ENCODE assay signal across 8 cellular contexts in the genomic region with DNA sequence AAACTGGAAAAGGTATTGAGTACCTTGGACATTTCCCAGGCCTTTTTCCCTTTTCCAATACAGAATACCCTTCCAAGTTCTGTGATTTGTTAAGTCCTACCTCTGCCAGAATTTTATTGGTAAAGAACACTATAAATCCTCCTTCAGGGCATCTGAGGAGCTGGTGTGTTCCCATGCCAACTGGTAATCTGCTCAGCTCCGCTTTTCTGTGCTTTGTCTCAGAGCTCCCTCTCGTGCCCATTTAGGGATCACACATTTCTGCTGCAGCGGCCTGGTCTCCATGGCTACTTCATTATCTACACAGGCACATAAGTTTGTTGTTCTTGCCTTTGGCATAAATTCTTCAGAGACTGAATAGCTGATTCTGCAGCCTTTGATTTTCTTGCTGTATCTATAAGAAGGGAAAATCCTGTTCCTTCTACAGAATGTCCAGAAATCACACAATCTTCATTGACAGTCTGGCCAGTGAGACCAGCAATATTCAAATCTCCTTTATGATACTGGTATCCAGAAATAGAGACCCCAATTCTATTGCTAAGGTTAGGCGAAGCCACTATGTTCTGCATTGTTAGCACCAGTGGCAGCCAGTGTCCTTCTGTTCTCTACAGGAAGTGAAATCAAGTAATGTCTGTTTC. TPM values are rescaled to one million over a fixed set of nuclear protein-coding genes. Genes with fewer than 3 reads are reported as not detected.
DNase-seq lines count a peak whose midpoint lies in the region; ATAC-seq and TF ChIP-seq lines count a peak whose summit lies in the region.

No MANE protein-coding gene starts in this region.

- peak; percentile 94 for DNase-seq in DMS 273 (lab: John Stamatoyannopoulos, UW; ENCODE audit: unreplicated experiment)
- DNase-seq in NCI-H524 (lab: John Stamatoyannopoulos, UW), result peak; percentile 78 to 90
- DNase-seq in amniotic stem cell (lab: John Stamatoyannopoulos, UW), result peak; percentile 79
- peak in 1 of 2 donors; percentile 55 for DNase-seq in heart right ventricle
- DNase-seq in progenitor cell of endocrine pancreas (ENCODE audit: low spot score, unreplicated experiment), result peak; percentile 36
- no peak for DNase-seq in central memory CD4-positive, alpha-beta T cell

- H3K4me1 Mint-ChIP-seq in progenitor cell of endocrine pancreas (ENCODE audit: low read depth), result peaks cover 11% of the 10 kb centered on the region

- H3K4me3 ChIP-seq in heart right ventricle, result no peak overlapping the region

- 24 to 29% methylated on average over 4 of the region's 4 CpGs for WGBS in heart right ventricle, 2 donors

- H3K9me3 ChIP-seq in heart right ventricle, result no peaks in the 10 kb centered on the region

- H3K9me3 Mint-ChIP-seq in progenitor cell of endocrine pancreas (ENCODE audit: low read depth), result no peaks in the 10 kb centered on the region

- H3K27me3 Mint-ChIP-seq in progenitor cell of endocrine pancreas, result no peaks in the 10 kb centered on the region

- TF ChIP-seq CTCF in heart right ventricle (IDR thresholded peaks at IDR 0.05), result peak; percentile 51 to 80 (median 68)
- peak; percentile 78 for TF ChIP-seq CTCF in progenitor cell of endocrine pancreas (IDR thresholded peaks at IDR 0.05; ENCODE audit: unreplicated experiment)

- H3K27me3 ChIP-seq in heart right ventricle, result no peaks in the 10 kb centered on the region

- peaks cover 5% of the 10 kb centered on the region for H3K36me3 Mint-ChIP-seq in progenitor cell of endocrine pancreas (ENCODE audit: insufficient read depth)

- H3K27ac Mint-ChIP-seq in progenitor cell of endocrine pancreas, result no peak overlapping the region

- peaks cover 0 to 34% (median 18%) of the 10 kb centered on the region in 9 donors for H3K4me1 ChIP-seq in heart right ventricle

- peaks cover 0 to 56% (median 14%) of the 10 kb centered on the region in 9 donors for H3K36me3 ChIP-seq in heart right ventricle

- no peak overlapping the region for H3K4me3 Mint-ChIP-seq in progenitor cell of endocrine pancreas (ENCODE audit: low read depth)

- ATAC-seq in GM19452 (IDR thresholded peaks at IDR 0.05; ENCODE audit: unreplicated experiment) (peak; percentile 74), HG03565 (IDR thresholded peaks at IDR 0.05; ENCODE audit: unreplicated experiment) (peak; percentile 47), heart right ventricle (peak; percentile 76 to 90 (median 86))

- peak overlapping the region in 2 of 10 donors; percentile 2 to 33 for H3K27ac ChIP-seq in heart right ventricle

- intact Hi-C loops in heart right ventricle (cut with DNase I), result loop anchor here in 7 of 10 donors (5.0 to 10.0 kb wide), 9 partner anchors 52 to 835 kb away; partner anchors contain the start of genes SSBP1 (in 5 of the 7), AGK (in 3 of the 7), DENND11 (in 1 of the 7) and MRPS33 (in 1 of the 7)

RNA-seq across cellular contexts. Expression of gene DENND11, which starts 52.0 kb away (rescaled TPM):
- total RNA-seq in heart right ventricle (10 to 100 TPM in 4 of 10 donors, 1 to 10 TPM in 6; 6.7 to 11.5 (median 9.3) TPM), progenitor cell of endocrine pancreas (52.3 and 52.8 TPM in 2 replicates)
- 1 to 10 TPM; 2.7 to 3.4 TPM for polyA plus RNA-seq in heart right ventricle

RNA-seq across cellular contexts. Expression of gene WEE2, which starts 58.2 kb away (rescaled TPM):
- under 1 TPM in 1 of 10 donors, not detected in 9; 0.12 TPM for total RNA-seq in heart right ventricle
- polyA plus RNA-seq in heart right ventricle, result not detected
- total RNA-seq in progenitor cell of endocrine pancreas, result 0.16 and 0.36 TPM in 2 replicates
